26 cellular contexts compared by ENCODE assay signal in the genomic region with DNA sequence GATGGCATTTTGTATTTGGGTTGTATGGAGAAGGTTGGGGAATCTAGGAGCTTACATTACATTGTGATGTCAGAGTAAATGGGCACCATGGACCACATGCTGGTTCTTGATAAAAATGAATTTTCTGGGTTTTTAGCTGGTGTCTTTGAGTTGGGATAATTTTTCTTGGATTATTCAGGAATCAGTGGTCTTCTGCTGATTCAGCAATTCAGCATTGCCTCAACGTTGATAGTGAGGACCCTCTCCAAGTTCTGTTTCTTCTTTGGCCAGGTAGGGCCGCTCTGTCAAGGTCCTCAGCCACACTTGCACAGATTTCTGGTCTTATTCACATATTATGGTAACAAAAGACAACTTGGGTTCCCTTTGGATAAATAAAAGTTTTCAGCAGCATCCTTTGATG.
"Had no signal": no experiment of that assay in that cellular context is flagged by ENCODE, and none has a peak within 500 bp of the region (broad histone marks: within the 10 kb centered on the region; RNA-seq: fewer than 3 reads in every experiment).

No MANE protein-coding gene starts in this region.

- H3K36me3 ChIP-seq: esophagus squamous epithelium, gastrocnemius medialis, heart right ventricle, left lung, lower lobe of right lung had no signal

- ATAC-seq: effector memory CD8-positive, alpha-beta T cell; esophagus mucosa; gastrocnemius medialis; heart right ventricle; left cardiac atrium; left lung; left ventricle myocardium superior; lower lobe of right lung; mucosa of descending colon had no signal

- H3K9me3 ChIP-seq: esophagus squamous epithelium, gastrocnemius medialis, heart right ventricle, left lung, lower lobe of right lung, mucosa of descending colon had no signal

- DNase-seq: effector CD8-positive, alpha-beta T cell; effector memory CD8-positive, alpha-beta T cell; endodermal cell; erythroblast; esophagus squamous epithelium; foreskin fibroblast; foreskin melanocyte; gastrocnemius medialis; glutamatergic neuron; head of caudate nucleus; heart right ventricle; hippocampal formation; left cardiac atrium; left lung; left ventricle myocardium superior; lower lobe of right lung; mesenchymal stem cell; mucosa of descending colon; naive B cell had no signal

- H3K27me3 ChIP-seq: esophagus squamous epithelium, gastrocnemius medialis, heart right ventricle, left lung had no signal

- H3K4me1 ChIP-seq: esophagus squamous epithelium, gastrocnemius medialis, heart right ventricle, left lung, lower lobe of right lung had no signal

- H3K27ac ChIP-seq: coronary artery, epithelial cell of prostate, esophagus squamous epithelium, gastrocnemius medialis, heart right ventricle, left lung, lower lobe of right lung had no signal

- FAIRE-seq: colon, endometrium, islet of Langerhans, keratinocyte had no signal

- H3K4me3 ChIP-seq: coronary artery, esophagus squamous epithelium, gastrocnemius medialis, heart right ventricle, left lung, lower lobe of right lung, mucosa of descending colon had no signal
